1 cellular context compared by ENCODE assay signal in the genomic region with DNA sequence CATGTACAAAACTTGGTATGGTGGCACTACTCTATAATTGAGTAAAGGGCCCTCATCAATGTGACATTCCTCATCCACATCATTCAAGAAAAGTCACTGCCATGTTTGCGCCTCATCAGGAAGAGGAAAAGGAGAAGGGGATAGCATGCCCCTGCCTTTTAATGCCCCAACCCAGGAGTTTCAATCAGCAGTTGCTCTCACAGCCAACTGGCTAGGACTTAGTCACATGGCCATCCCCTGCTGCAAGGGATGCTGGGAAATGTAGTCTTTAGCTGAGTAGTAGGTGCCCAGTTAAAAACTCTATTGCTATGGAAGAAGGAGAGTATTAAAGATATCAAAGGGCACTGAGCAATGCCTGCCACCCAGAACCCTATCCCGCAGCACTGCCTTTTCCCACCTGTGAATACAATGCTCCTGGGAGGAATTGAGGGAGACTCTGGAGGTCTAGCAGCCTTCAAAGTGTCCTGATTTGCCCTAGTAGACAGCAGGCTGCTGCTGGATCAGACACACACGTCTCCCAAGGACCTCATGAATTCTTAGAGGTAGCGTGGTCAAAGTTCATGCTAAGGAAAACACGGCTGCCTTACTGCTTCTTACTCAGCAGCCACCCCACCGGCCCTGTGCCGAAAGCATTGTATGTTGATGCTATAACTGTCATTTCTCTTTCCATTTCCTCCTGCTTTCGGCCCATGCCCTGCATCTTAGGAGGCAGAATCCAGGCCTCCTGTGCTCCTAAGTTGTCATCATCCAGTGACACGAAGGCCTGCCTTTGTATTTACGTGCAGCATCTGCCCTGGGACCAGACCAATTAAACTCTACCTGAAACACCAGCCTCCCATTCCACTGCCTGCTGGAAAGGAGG.
TF ChIP-seq lines count a peak whose summit lies in the region.

No MANE protein-coding gene starts in this region.

TF ChIP-seq in HCT116, 20 proteins besides CTCF, POLR2A, EP300 and RAD21 (continued from another document):
- TF ChIP-seq, protein P1, sequence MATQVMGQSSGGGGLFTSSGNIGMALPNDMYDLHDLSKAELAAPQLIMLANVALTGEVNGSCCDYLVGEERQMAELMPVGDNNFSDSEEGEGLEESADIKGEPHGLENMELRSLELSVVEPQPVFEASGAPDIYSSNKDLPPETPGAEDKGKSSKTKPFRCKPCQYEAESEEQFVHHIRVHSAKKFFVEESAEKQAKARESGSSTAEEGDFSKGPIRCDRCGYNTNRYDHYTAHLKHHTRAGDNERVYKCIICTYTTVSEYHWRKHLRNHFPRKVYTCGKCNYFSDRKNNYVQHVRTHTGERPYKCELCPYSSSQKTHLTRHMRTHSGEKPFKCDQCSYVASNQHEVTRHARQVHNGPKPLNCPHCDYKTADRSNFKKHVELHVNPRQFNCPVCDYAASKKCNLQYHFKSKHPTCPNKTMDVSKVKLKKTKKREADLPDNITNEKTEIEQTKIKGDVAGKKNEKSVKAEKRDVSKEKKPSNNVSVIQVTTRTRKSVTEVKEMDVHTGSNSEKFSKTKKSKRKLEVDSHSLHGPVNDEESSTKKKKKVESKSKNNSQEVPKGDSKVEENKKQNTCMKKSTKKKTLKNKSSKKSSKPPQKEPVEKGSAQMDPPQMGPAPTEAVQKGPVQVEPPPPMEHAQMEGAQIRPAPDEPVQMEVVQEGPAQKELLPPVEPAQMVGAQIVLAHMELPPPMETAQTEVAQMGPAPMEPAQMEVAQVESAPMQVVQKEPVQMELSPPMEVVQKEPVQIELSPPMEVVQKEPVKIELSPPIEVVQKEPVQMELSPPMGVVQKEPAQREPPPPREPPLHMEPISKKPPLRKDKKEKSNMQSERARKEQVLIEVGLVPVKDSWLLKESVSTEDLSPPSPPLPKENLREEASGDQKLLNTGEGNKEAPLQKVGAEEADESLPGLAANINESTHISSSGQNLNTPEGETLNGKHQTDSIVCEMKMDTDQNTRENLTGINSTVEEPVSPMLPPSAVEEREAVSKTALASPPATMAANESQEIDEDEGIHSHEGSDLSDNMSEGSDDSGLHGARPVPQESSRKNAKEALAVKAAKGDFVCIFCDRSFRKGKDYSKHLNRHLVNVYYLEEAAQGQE (IDR thresholded peaks at IDR 0.05; ENCODE audit: low read depth), result no peak
- TF ChIP-seq YY1 (IDR thresholded peaks at IDR 0.05; ENCODE audit: extremely low read depth, insufficient replicate concordance, low read depth, low read length), result no peak
- TF ChIP-seq SP1 (IDR thresholded peaks at IDR 0.05; ENCODE audit: low read depth), result no peak
- no peak for TF ChIP-seq ATF3 (IDR thresholded peaks at IDR 0.05)
- TF ChIP-seq EZH2 (IDR thresholded peaks at IDR 0.05), result no peak
- no peak for TF ChIP-seq EGR1 (IDR thresholded peaks at IDR 0.05; ENCODE audit: low read depth)
- no peak for TF ChIP-seq TCF7L2 (IDR thresholded peaks at IDR 0.05; ENCODE audit: borderline replicate concordance, extremely low read depth, insufficient read depth, insufficient read length)
- TF ChIP-seq JUND (IDR thresholded peaks at IDR 0.05), result no peak
- TF ChIP-seq CEBPB (IDR thresholded peaks at IDR 0.05; ENCODE audit: low read depth), result no peak
- TF ChIP-seq, protein P2, sequence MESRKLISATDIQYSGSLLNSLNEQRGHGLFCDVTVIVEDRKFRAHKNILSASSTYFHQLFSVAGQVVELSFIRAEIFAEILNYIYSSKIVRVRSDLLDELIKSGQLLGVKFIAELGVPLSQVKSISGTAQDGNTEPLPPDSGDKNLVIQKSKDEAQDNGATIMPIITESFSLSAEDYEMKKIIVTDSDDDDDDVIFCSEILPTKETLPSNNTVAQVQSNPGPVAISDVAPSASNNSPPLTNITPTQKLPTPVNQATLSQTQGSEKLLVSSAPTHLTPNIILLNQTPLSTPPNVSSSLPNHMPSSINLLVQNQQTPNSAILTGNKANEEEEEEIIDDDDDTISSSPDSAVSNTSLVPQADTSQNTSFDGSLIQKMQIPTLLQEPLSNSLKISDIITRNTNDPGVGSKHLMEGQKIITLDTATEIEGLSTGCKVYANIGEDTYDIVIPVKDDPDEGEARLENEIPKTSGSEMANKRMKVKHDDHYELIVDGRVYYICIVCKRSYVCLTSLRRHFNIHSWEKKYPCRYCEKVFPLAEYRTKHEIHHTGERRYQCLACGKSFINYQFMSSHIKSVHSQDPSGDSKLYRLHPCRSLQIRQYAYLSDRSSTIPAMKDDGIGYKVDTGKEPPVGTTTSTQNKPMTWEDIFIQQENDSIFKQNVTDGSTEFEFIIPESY (IDR thresholded peaks at IDR 0.05; ENCODE audit: extremely low read depth, insufficient replicate concordance, low read length), result no peak
- TF ChIP-seq ELF1 (IDR thresholded peaks at IDR 0.05; ENCODE audit: borderline replicate concordance, low read depth), result no peak
